14 cellular contexts compared by ENCODE assay signal in genomic region chr11:16512842-16513241, GRCh38.
DNase-seq lines count a peak whose midpoint lies in the region; ATAC-seq and TF ChIP-seq lines count a peak whose summit lies in the region.
"Had no signal": no experiment of that assay in that cellular context is flagged by ENCODE, and none has a peak within 500 bp of the region (broad histone marks: within the 10 kb centered on the region; RNA-seq: fewer than 3 reads in every experiment).

No MANE protein-coding gene starts in this region.

- H3K36me3 Mint-ChIP-seq in effector memory CD8-positive, alpha-beta T cell (ENCODE audit: insufficient read depth), result no peaks in the 10 kb centered on the region

- no peak overlapping the region for H3K27ac ChIP-seq in right atrium auricular region
- H3K27ac ChIP-seq: GM23248, pancreas had no signal

- H3K36me3 ChIP-seq in right atrium auricular region, result no peaks in the 10 kb centered on the region
- H3K36me3 ChIP-seq: pancreas had no signal

- H3K27ac Mint-ChIP-seq in effector memory CD8-positive, alpha-beta T cell, result no peak overlapping the region

- no peaks in the 10 kb centered on the region for H3K27me3 ChIP-seq in right atrium auricular region
- H3K27me3 ChIP-seq: pancreas had no signal

- DNase-seq in NCI-H2107 treated with DMSO at 0.1 percent for 48 hours (lab: John Stamatoyannopoulos, UW; ENCODE audit: unreplicated experiment) (no peak), RPMI8226 (no peak), right atrium auricular region (ENCODE audit: low spot score) (no peak)
- DNase-seq in effector memory CD8-positive, alpha-beta T cell, result no peak
- DNase-seq: amniotic stem cell, GM23248, mammary epithelial cell, NCI-H2171, pancreas had no signal

- no peak for TF ChIP-seq CTCF in right atrium auricular region (IDR thresholded peaks at IDR 0.05)

- H3K4me3 ChIP-seq in right atrium auricular region, result no peak overlapping the region
- H3K4me3 ChIP-seq: GM23248, K562, pancreas had no signal

- no peaks in the 10 kb centered on the region for H3K9me3 ChIP-seq in right atrium auricular region
- H3K9me3 ChIP-seq: pancreas had no signal

- H3K9me3 Mint-ChIP-seq in effector memory CD8-positive, alpha-beta T cell, result no peaks in the 10 kb centered on the region

- no peaks in the 10 kb centered on the region for H3K4me1 Mint-ChIP-seq in effector memory CD8-positive, alpha-beta T cell (ENCODE audit: low read depth in 2 of 2)

- peak; percentile 95 for ATAC-seq in GM18517 (IDR thresholded peaks at IDR 0.05; ENCODE audit: unreplicated experiment)
- peak; percentile 92 for ATAC-seq in GM21360 (IDR thresholded peaks at IDR 0.05; ENCODE audit: unreplicated experiment)
- ATAC-seq in HG02885 (IDR thresholded peaks at IDR 0.05; ENCODE audit: poor library complexity, unreplicated experiment), result peak; percentile 85
- ATAC-seq in HG03521 (IDR thresholded peaks at IDR 0.05; ENCODE audit: unreplicated experiment), result peak; percentile 65
- ATAC-seq in effector memory CD8-positive, alpha-beta T cell (replicated peaks), result no peak
- ATAC-seq: K562, pancreas had no signal

- H3K4me3 Mint-ChIP-seq in effector memory CD8-positive, alpha-beta T cell, result no peak overlapping the region

- H3K27me3 Mint-ChIP-seq in effector memory CD8-positive, alpha-beta T cell, result no peaks in the 10 kb centered on the region

- H3K4me1 ChIP-seq in right atrium auricular region, result peaks cover 0 to 4% of the 10 kb centered on the region in 2 donors
- H3K4me1 ChIP-seq: pancreas had no signal
